Comparison of ENCODE assay signal across 15 cellular contexts in genomic region chr3:71319771-71320170, GRCh38.
DNase-seq lines count a peak whose midpoint lies in the region; ATAC-seq, FAIRE-seq and TF ChIP-seq lines count a peak whose summit lies in the region.
"Had no signal": no experiment of that assay in that cellular context is flagged by ENCODE, and none has a peak within 500 bp of the region (broad histone marks: within the 10 kb centered on the region; RNA-seq: fewer than 3 reads in every experiment).

No MANE protein-coding gene starts in this region.

- H2BK12ac ChIP-seq in neuronal stem cell (ENCODE audit: low read length): no peak overlapping the region

- no peaks in the 10 kb centered on the region for H3K9me3 ChIP-seq in astrocyte (ENCODE audit: insufficient read depth, low read depth, low read length)
- H3K9me3 ChIP-seq in neuronal stem cell (replicated peaks in 1 of 2; ENCODE audit: control insufficient read depth in 2 of 2, insufficient read depth in 1 of 2, low read depth in 1 of 2, low read length in 2 of 2): no peaks in the 10 kb centered on the region
- no peaks in the 10 kb centered on the region for H3K9me3 ChIP-seq in stomach smooth muscle (ENCODE audit: control insufficient read depth in 2 of 2, low read length in 2 of 2)
- H3K9me3 ChIP-seq: BLaER1 treated with 17β-estradiol and CSF1 and Interleukin-3, amounts not matched to agents 10 nM and 100 nM had no signal

- peaks cover 1% of the 10 kb centered on the region for H3K36me3 Mint-ChIP-seq in astrocyte (ENCODE audit: low read depth, unreplicated experiment)
- H3K36me3 Mint-ChIP-seq in chondrocyte (ENCODE audit: low read depth): no peaks in the 10 kb centered on the region
- H3K36me3 Mint-ChIP-seq: IgD-negative memory B cell had no signal

- peaks cover 6% of the 10 kb centered on the region for H3K79me1 ChIP-seq in neuronal stem cell (ENCODE audit: low read depth, low read length)

- no peak overlapping the region for H2BK15ac ChIP-seq in neuronal stem cell (ENCODE audit: low read length)

- no peak overlapping the region for H2AFZ ChIP-seq in astrocyte (ENCODE audit: low read depth, low read length)
- H2AFZ ChIP-seq in neuronal stem cell (ENCODE audit: low read length): no peak overlapping the region

- TF ChIP-seq CTCF in astrocyte (IDR thresholded peaks at IDR 0.05; ENCODE audit: insufficient read depth, low read depth, low read length) (no peak), chondrocyte (IDR thresholded peaks at IDR 0.05) (no peak)

- no peak overlapping the region for H2BK120ac ChIP-seq in neuronal stem cell (ENCODE audit: low read depth, low read length)

- H3K27ac ChIP-seq in astrocyte (ENCODE audit: low read depth, low read length): no peak overlapping the region
- no peak overlapping the region for H3K27ac ChIP-seq in neuronal stem cell (replicated peaks; ENCODE audit: low read length)
- H3K27ac ChIP-seq in stomach smooth muscle (ENCODE audit: low read length): peak overlapping the region; percentile 18
- H3K27ac ChIP-seq: BLaER1 treated with 17β-estradiol and CSF1 and Interleukin-3, amounts not matched to agents 10 nM and 100 nM had no signal

- H3K4me3 ChIP-seq in astrocyte (ENCODE audit: insufficient read depth, low read depth, low read length) (no peak overlapping the region), neuronal stem cell (ENCODE audit: low read length in 2 of 2) (no peak overlapping the region), stomach smooth muscle (ENCODE audit: low read length in 2 of 2) (no peak overlapping the region)
- H3K4me3 ChIP-seq: BLaER1 treated with 17β-estradiol and CSF1 and Interleukin-3, amounts not matched to agents 10 nM and 100 nM had no signal

- H2AK5ac ChIP-seq in neuronal stem cell (ENCODE audit: low read depth, low read length): no peak overlapping the region

- H3K36me3 ChIP-seq in astrocyte (ENCODE audit: insufficient read depth, low read length) (no peaks in the 10 kb centered on the region), neuronal stem cell (replicated peaks in 1 of 2; ENCODE audit: control insufficient read depth in 2 of 2, insufficient read depth in 2 of 2, low read length in 2 of 2) (no peaks in the 10 kb centered on the region), stomach smooth muscle (ENCODE audit: control insufficient read depth in 2 of 2, insufficient read depth in 2 of 2, low read length in 2 of 2) (no peaks in the 10 kb centered on the region)
- H3K36me3 ChIP-seq: BLaER1 treated with 17β-estradiol and CSF1 and Interleukin-3, amounts not matched to agents 10 nM and 100 nM had no signal

- H3K4me2 ChIP-seq in astrocyte (ENCODE audit: low read length) (peak overlapping the region; percentile 17), neuronal stem cell (ENCODE audit: insufficient read depth, low read length, poor library complexity, severe bottlenecking) (no peak overlapping the region)
- H3K4me2 ChIP-seq: BLaER1 treated with 17β-estradiol and CSF1 and Interleukin-3, amounts not matched to agents 10 nM and 100 nM had no signal

- DNase-seq in HTR-8/SVneo (ENCODE audit: insufficient read length, low spot score) (no peak), astrocyte (ENCODE audit: low read depth) (no peak), neuronal stem cell (ENCODE audit: low spot score) (no peak), chondrocyte (ENCODE audit: low spot score) (no peak)
- no peak for DNase-seq in stimulated activated CD4-positive, alpha-beta T cell treated with anti-CD3 and anti-CD28 coated beads, Interleukin-4, amount 100 ng/mL, for 1 hour
- DNase-seq: ACHN; CD4-positive, CD25-positive, alpha-beta regulatory T cell; DMS53 had no signal

- no peak overlapping the region for H2BK5ac ChIP-seq in neuronal stem cell (ENCODE audit: low read length)

- peaks cover 18% of the 10 kb centered on the region for H3K4me1 Mint-ChIP-seq in astrocyte (ENCODE audit: low read depth, unreplicated experiment)
- H3K4me1 Mint-ChIP-seq in chondrocyte (ENCODE audit: low read depth): peaks cover 44% of the 10 kb centered on the region

- no peak overlapping the region for H3K23ac ChIP-seq in neuronal stem cell (ENCODE audit: low read depth, low read length, poor library complexity)

- peaks cover 54% of the 10 kb centered on the region for H3K79me2 ChIP-seq in astrocyte (ENCODE audit: insufficient read depth, low read length)

- peaks cover 58% of the 10 kb centered on the region for H4K20me1 ChIP-seq in astrocyte (ENCODE audit: insufficient read depth, low read length)

- H3K27me3 ChIP-seq in astrocyte (ENCODE audit: insufficient read depth, low read length) (no peaks in the 10 kb centered on the region), neuronal stem cell (ENCODE audit: control insufficient read depth in 3 of 3, insufficient read depth in 3 of 3, low read depth in 1 of 3, low read length in 3 of 3) (no peaks in the 10 kb centered on the region), stomach smooth muscle (ENCODE audit: control insufficient read depth in 1 of 2, insufficient read depth in 2 of 2, low read length in 2 of 2) (no peaks in the 10 kb centered on the region)
- H3K27me3 ChIP-seq: BLaER1 treated with 17β-estradiol and CSF1 and Interleukin-3, amounts not matched to agents 10 nM and 100 nM had no signal

- FAIRE-seq in HTR-8/SVneo (lab: Jason Lieb, UNC) (peak; percentile 51), astrocyte (lab: Jason Lieb, UNC) (no peak)
- FAIRE-seq: GM18507, H54 had no signal

- H3K4me3 Mint-ChIP-seq in astrocyte (ENCODE audit: unreplicated experiment): no peak overlapping the region
- H3K4me3 Mint-ChIP-seq in chondrocyte (ENCODE audit: unreplicated experiment): no peak overlapping the region
- H3K4me3 Mint-ChIP-seq: CD4-positive, CD25-positive, alpha-beta regulatory T cell; IgD-negative memory B cell had no signal

- no peak overlapping the region for H4K8ac ChIP-seq in neuronal stem cell (ENCODE audit: low read depth, low read length)

- H3K4me1 ChIP-seq in astrocyte (ENCODE audit: insufficient read depth, low read length) (peaks cover 4% of the 10 kb centered on the region), neuronal stem cell (ENCODE audit: control insufficient read depth in 2 of 2, insufficient read depth in 1 of 2, low read depth in 1 of 2, low read length in 2 of 2) (peaks cover 0 to 3% of the 10 kb centered on the region in 2 donors), stomach smooth muscle (ENCODE audit: control insufficient read depth, insufficient read depth, low read length) (no peaks in the 10 kb centered on the region)

- H3K9me3 Mint-ChIP-seq in astrocyte (ENCODE audit: unreplicated experiment) (no peaks in the 10 kb centered on the region), chondrocyte (ENCODE audit: low read depth) (no peaks in the 10 kb centered on the region)
- H3K9me3 Mint-ChIP-seq: CD4-positive, CD25-positive, alpha-beta regulatory T cell; IgD-negative memory B cell had no signal

- peak overlapping the region; percentile 87 for H3K18ac ChIP-seq in neuronal stem cell (ENCODE audit: low read length)

- H4K91ac ChIP-seq in neuronal stem cell (ENCODE audit: low read depth, low read length, poor library complexity): no peak overlapping the region

- no peaks in the 10 kb centered on the region for H3K27me3 Mint-ChIP-seq in astrocyte (ENCODE audit: low read depth, unreplicated experiment)
- no peaks in the 10 kb centered on the region for H3K27me3 Mint-ChIP-seq in chondrocyte (ENCODE audit: low read depth)
- H3K27me3 Mint-ChIP-seq: CD4-positive, CD25-positive, alpha-beta regulatory T cell; IgD-negative memory B cell had no signal

- no peak overlapping the region for H3K4ac ChIP-seq in neuronal stem cell (ENCODE audit: low read length)

- H3K9ac ChIP-seq in astrocyte (ENCODE audit: low read length) (no peak overlapping the region), neuronal stem cell (ENCODE audit: low read depth, low read length, poor library complexity) (no peak overlapping the region), stomach smooth muscle (ENCODE audit: low read length in 2 of 2) (no peak overlapping the region)
- H3K9ac ChIP-seq: BLaER1 treated with 17β-estradiol and CSF1 and Interleukin-3, amounts not matched to agents 10 nM and 100 nM had no signal

- peak overlapping the region; percentile 56 for H3K14ac ChIP-seq in neuronal stem cell (ENCODE audit: low read length)

- H3K27ac Mint-ChIP-seq in astrocyte (ENCODE audit: unreplicated experiment) (no peak overlapping the region), chondrocyte (ENCODE audit: unreplicated experiment) (no peak overlapping the region)
- H3K27ac Mint-ChIP-seq: CD4-positive, CD25-positive, alpha-beta regulatory T cell; IgD-negative memory B cell had no signal

- ATAC-seq in HG02610 (IDR thresholded peaks at IDR 0.05; ENCODE audit: unreplicated experiment) (no peak), HG03354 (IDR thresholded peaks at IDR 0.05; ENCODE audit: poor library complexity, severe bottlenecking, unreplicated experiment) (no peak)

- WGBS in neuronal stem cell (ENCODE audit: extremely low coverage in 2 of 2, insufficient read length in 2 of 2, insufficient replicate concordance in 1 of 2), 2 donors: no CpG with 5 or more reads among the region's 6 CpGs
